In genomic region chr3:197501496-197501878, GRCh38 we compare ENCODE assay signal across 10 cellular contexts. TPM values are rescaled to one million over a fixed set of nuclear protein-coding genes. Genes with fewer than 3 reads are reported as not detected.
DNase-seq lines count a peak whose midpoint lies in the region; ATAC-seq and TF ChIP-seq lines count a peak whose summit lies in the region.
"Had no signal": no experiment of that assay in that cellular context is flagged by ENCODE, and none has a peak within 500 bp of the region (broad histone marks: within the 10 kb centered on the region; RNA-seq: fewer than 3 reads in every experiment).

No MANE protein-coding gene starts in this region.

- no peaks in the 10 kb centered on the region for H3K9me2 ChIP-seq in MM.1S (replicated peaks; ENCODE audit: insufficient read depth, low read length)

- DNase-seq in T47D (ENCODE audit: low read depth in 1 of 2, low spot score in 1 of 2) (peak; percentile 86 to 93), MCF 10A (ENCODE audit: unreplicated experiment) (no peak), MM.1S (no peak), cerebellar cortex (ENCODE audit: low spot score) (peak; percentile 58), suprapubic skin (ENCODE audit: low spot score in 2 of 2) (no peak), occipital lobe (lab: John Stamatoyannopoulos, UW) (no peak)

- CTCF ChIA-PET in MCF 10A (lab: Yijun Ruan, JAX): interaction anchor here (0.6 to 10.8 kb wide), 33 partner anchors 9 to 438 kb away, joined by 3 to 113 read pairs (median 3); no protein-coding TSS in a partner anchor

- in situ Hi-C loops in T47D (cut with HindIII; ENCODE audit: low pct_unique_long_range_greater_than_20kb, low sequenced_read_pairs): no loop called here

- TF ChIP-seq EP300 in suprapubic skin (IDR thresholded peaks at IDR 0.05): no peak

- H2AFZ ChIP-seq in MM.1S (ENCODE audit: low read length): peak overlapping the region; percentile 46

- H4K20me1 ChIP-seq in MM.1S (ENCODE audit: insufficient read depth, low read length): no peaks in the 10 kb centered on the region

- no peak for TF ChIP-seq CTCF in MCF 10A (IDR thresholded peaks at IDR 0.05; ENCODE audit: unreplicated experiment)
- TF ChIP-seq CTCF in MM.1S (IDR thresholded peaks at IDR 0.05; ENCODE audit: low read length): no peak
- TF ChIP-seq CTCF in suprapubic skin (IDR thresholded peaks at IDR 0.05): no peak

- H3K9ac ChIP-seq in MM.1S (ENCODE audit: low read length): peak overlapping the region; percentile 13; the same call in 1 of the 2 replicates

- H3K27ac Mint-ChIP-seq in MCF 10A (ENCODE audit: low read depth, unreplicated experiment): no peak overlapping the region

- H3K4me2 ChIP-seq in MM.1S (ENCODE audit: low read depth, low read length): peak overlapping the region; percentile 66

- H3K9me3 ChIP-seq in MM.1S (replicated peaks; ENCODE audit: insufficient read depth, low read length): no peaks in the 10 kb centered on the region
- no peaks in the 10 kb centered on the region for H3K9me3 ChIP-seq in suprapubic skin

- H3K27ac ChIP-seq in MM.1S (ENCODE audit: low read length): peak overlapping the region; percentile 37; the same call in 1 of the 2 replicates
- peak overlapping the region; percentile 32 for H3K27ac ChIP-seq in suprapubic skin
- H3K27ac ChIP-seq: coronary artery, VCaP had no signal

- H3K4me3 Mint-ChIP-seq in MCF 10A (ENCODE audit: unreplicated experiment): no peak overlapping the region

- no TSS peak for BruUV-seq in MCF 10A (replicated peaks; lab: Mats Ljungman, UMichigan)

- no peaks in the 10 kb centered on the region for H3K27me3 ChIP-seq in MM.1S (replicated peaks; ENCODE audit: insufficient read depth, low read length)
- H3K27me3 ChIP-seq in suprapubic skin: no peaks in the 10 kb centered on the region

- no peak for ATAC-seq in HG03469 (IDR thresholded peaks at IDR 0.05; ENCODE audit: unreplicated experiment)
- no peak for ATAC-seq in GM21528 (IDR thresholded peaks at IDR 0.05; ENCODE audit: low FRiP score, unreplicated experiment)

- H3K36me3 ChIP-seq in MM.1S (replicated peaks; ENCODE audit: insufficient read depth, low read length) (no peaks in the 10 kb centered on the region), suprapubic skin (no peaks in the 10 kb centered on the region)

- no peaks in the 10 kb centered on the region for H3K36me3 Mint-ChIP-seq in MCF 10A (ENCODE audit: insufficient read depth, unreplicated experiment)

- POLR2A ChIA-PET in MCF 10A (lab: Yijun Ruan, JAX): interaction anchor here (0.6 to 3.8 kb wide), 16 partner anchors 13 to 351 kb away, joined by 3 to 34 read pairs (median 4); no protein-coding TSS in a partner anchor

- H3K79me2 ChIP-seq in MM.1S (ENCODE audit: low read length): no peaks in the 10 kb centered on the region

- intact Hi-C loops in MCF 10A (cut with micrococcal nuclease): loop anchor here (5.0 kb wide), 2 partner anchors 44 to 104 kb away; no protein-coding TSS in a partner anchor

- 100% methylated on average over 1 of the region's 1 CpG for WGBS in suprapubic skin

- no peaks in the 10 kb centered on the region for H3K9me3 Mint-ChIP-seq in MCF 10A (ENCODE audit: unreplicated experiment)

- H3F3A ChIP-seq in MM.1S (ENCODE audit: insufficient read depth, low read length): peaks cover 21% of the 10 kb centered on the region

- H3K27me3 Mint-ChIP-seq in MCF 10A (ENCODE audit: insufficient read depth, unreplicated experiment): no peaks in the 10 kb centered on the region

- peaks cover 9% of the 10 kb centered on the region for H3K4me1 Mint-ChIP-seq in MCF 10A (ENCODE audit: insufficient read depth, unreplicated experiment)

- H3K4me3 ChIP-seq in MM.1S (ENCODE audit: low read length) (peak overlapping the region; percentile 29), suprapubic skin (no peak overlapping the region)
- H3K4me3 ChIP-seq: coronary artery had no signal

- no peak for TF ChIP-seq POLR2A in suprapubic skin (IDR thresholded peaks at IDR 0.05)

- H3K4me1 ChIP-seq in MM.1S (ENCODE audit: low read length): peaks cover 27% of the 10 kb centered on the region
- H3K4me1 ChIP-seq in suprapubic skin: peaks cover 46% of the 10 kb centered on the region

RNA-seq across cellular contexts. Expression of gene BDH1, which starts 54.3 kb away (rescaled TPM):
- total RNA-seq in MCF 10A (2022) (38.6 and 41.9 TPM in 2 replicates), suprapubic skin (10 to 100 TPM; 40.7 to 70.7 (median 43.1) TPM), occipital lobe (10.8 TPM)

Comparison
In these comparisons a context has a peak if more than half of its experiments do, and no peak if none do; other contexts are left out.
1. DNase-seq: peak in T47D (2 of 2) and cerebellar cortex (single experiment); none in MCF 10A (single experiment), MM.1S (single experiment), suprapubic skin (0 of 2) and occipital lobe (single experiment).